ENCODE assay signal across 10 cellular contexts in the genomic region with DNA sequence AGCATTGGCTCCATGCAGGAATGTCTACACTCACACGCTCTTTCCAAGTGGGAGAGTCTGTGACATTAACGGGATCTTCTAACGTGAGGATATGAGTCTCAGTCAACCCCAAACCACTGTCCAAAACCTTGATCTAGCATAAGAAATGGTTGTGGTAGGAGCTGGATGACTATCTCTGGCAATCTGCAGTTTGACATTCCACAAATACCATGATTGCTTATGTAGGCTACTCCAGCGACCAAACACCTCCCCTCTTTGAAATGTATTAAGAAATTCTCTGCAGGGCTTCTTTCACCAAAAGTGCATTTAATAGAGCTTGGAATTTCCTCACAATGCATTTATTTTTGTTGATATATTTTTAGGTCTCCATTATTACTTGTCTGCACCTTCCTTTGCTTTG. TPM values are rescaled to one million over a fixed set of nuclear protein-coding genes. Genes with fewer than 3 reads are reported as not detected.
DNase-seq lines count a peak whose midpoint lies in the region; ATAC-seq and TF ChIP-seq lines count a peak whose summit lies in the region.
"Had no signal": no experiment of that assay in that cellular context is flagged by ENCODE, and none has a peak within 500 bp of the region (broad histone marks: within the 10 kb centered on the region; RNA-seq: fewer than 3 reads in every experiment).

No MANE protein-coding gene starts in this region.

- H3K36me3 ChIP-seq in SJSA1: no peaks in the 10 kb centered on the region
- H3K36me3 ChIP-seq in upper lobe of right lung: no peaks in the 10 kb centered on the region

- H3K4me1 ChIP-seq in SJSA1 (replicated peaks): peaks cover 38% of the 10 kb centered on the region
- no peaks in the 10 kb centered on the region for H3K4me1 ChIP-seq in upper lobe of right lung

- H3K4me3 ChIP-seq in SJSA1: no peak overlapping the region
- H3K4me3 ChIP-seq in fibroblast of the aortic adventitia (ENCODE audit: low read depth, low read length): no peak overlapping the region
- H3K4me3 ChIP-seq in upper lobe of right lung: no peak overlapping the region

- H3K9me3 ChIP-seq in SJSA1 (replicated peaks) (no peaks in the 10 kb centered on the region), upper lobe of right lung (no peaks in the 10 kb centered on the region)

- DNase-seq in GM04504 (ENCODE audit: low read depth) (peak; percentile 71), SJSA1 (ENCODE audit: low read depth in 1 of 2, low spot score in 2 of 2) (peak; percentile 47 to 62), fibroblast of the aortic adventitia (ENCODE audit: low read depth) (peak; percentile 92), upper lobe of right lung (no peak)
- DNase-seq: activated CD4-positive, alpha-beta T cell treated with anti-CD3 and anti-CD28 coated beads, Interleukin-2, amount 50 U/mL, for 1 hour; Kasumi-1; T-cell had no signal

- H3K27ac ChIP-seq in SJSA1 (0 out of 2 replicates have a peak overlapping the region, but pooled peaks have one; percentile 38), upper lobe of right lung (no peak overlapping the region)

- H3K27me3 ChIP-seq in SJSA1 (replicated peaks) (no peaks in the 10 kb centered on the region), upper lobe of right lung (no peaks in the 10 kb centered on the region)

- no peak for TF ChIP-seq CTCF in fibroblast of the aortic adventitia (IDR thresholded peaks at IDR 0.05; ENCODE audit: insufficient read depth, low read length)
- TF ChIP-seq CTCF in upper lobe of right lung (IDR thresholded peaks at IDR 0.05): no peak

- intact Hi-C loops in upper lobe of right lung (cut with DNase I): no loop called here

- ATAC-seq in upper lobe of right lung (peak; percentile 17), HG03108 (IDR thresholded peaks at IDR 0.05; ENCODE audit: unreplicated experiment) (no peak), HG02623 (IDR thresholded peaks at IDR 0.05; ENCODE audit: unreplicated experiment) (no peak)
- no peak for ATAC-seq in activated CD4-positive, CD25-positive, alpha-beta regulatory T cell treated with anti-CD3 and anti-CD28 coated beads, Interleukin-2, amount 50 U/mL, for 24 hours
- ATAC-seq: T-cell had no signal

RNA-seq across cellular contexts. Expression of gene STX18, which starts 14.1 kb away (rescaled TPM):
- total RNA-seq in SJSA1 (2014; rRNA removed; shearing (Covaris generic)): 42.5 and 71.4 TPM in 2 replicates
- total RNA-seq in fibroblast of the aortic adventitia (ENCODE audit: low replicate concordance): 25.6 and 32.2 TPM in 2 replicates
- total RNA-seq in upper lobe of right lung: 22.1 TPM
